16 cellular contexts compared by ENCODE assay signal in the genomic region with DNA sequence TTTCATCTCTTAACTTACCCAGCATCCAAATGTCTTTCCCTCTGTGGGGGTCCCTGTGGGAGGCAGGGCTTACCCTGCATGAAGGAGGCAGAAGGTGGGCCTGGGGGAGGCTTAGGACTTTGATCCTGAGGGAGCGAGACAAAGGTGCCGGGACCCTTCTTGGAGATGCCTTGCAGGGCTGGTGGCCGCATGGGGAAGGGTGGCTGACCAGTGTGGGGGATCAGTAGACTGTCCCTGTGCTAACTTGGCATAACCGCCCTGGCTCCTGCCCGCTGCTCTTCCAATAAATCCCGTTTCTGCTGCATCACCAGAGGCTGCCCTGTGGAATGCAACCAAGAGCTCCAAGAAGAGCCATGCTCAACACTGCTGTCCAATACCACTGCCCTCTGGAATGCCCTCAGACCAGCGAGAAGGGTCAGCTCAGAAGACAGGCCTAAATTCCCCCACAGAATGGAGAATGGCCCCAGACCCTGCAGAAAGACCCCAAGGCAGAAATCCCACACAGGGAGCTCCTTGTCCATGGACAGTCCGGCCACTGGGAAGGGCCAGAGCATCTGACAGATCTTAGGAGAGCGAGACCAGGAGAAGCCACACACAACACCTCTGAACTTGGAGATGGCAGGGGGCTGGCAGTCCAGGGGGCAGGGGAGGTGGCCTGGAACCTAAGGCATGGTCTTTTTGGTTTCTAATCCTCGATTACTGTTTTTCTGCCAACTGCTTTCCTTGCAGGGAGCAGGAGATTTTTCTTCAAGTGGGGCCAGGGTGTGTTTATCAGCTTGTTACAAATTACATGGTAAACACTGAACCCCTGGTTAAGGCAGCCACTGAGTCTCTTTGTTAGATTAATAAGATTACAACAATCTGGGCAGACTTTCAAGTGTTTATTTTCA. TPM values are rescaled to one million over a fixed set of nuclear protein-coding genes. Genes with fewer than 3 reads are reported as not detected.
DNase-seq lines count a peak whose midpoint lies in the region; ATAC-seq and TF ChIP-seq lines count a peak whose summit lies in the region.
"Had no signal": no experiment of that assay in that cellular context is flagged by ENCODE, and none has a peak within 500 bp of the region (broad histone marks: within the 10 kb centered on the region; RNA-seq: fewer than 3 reads in every experiment).

No MANE protein-coding gene starts in this region.

- H3K9me3 Mint-ChIP-seq in MCF 10A (ENCODE audit: unreplicated experiment) (no peaks in the 10 kb centered on the region), type B pancreatic cell (no peaks in the 10 kb centered on the region)
- no peaks in the 10 kb centered on the region for H3K9me3 Mint-ChIP-seq in activated T-helper 17 cell treated with anti-CD3 and anti-CD28 coated beads, Interleukin-2, amount 50 U/mL, for 72 hours
- H3K9me3 Mint-ChIP-seq: WTC11 had no signal

- no CpG with 5 or more reads among the region's 10 CpGs for WGBS in mesendoderm (ENCODE audit: extremely low coverage, insufficient coverage, low lambda C conversion rate)

- CTCF ChIA-PET in MCF 10A (lab: Yijun Ruan, JAX): interaction anchor here (0.6 to 2.5 kb wide), 5 partner anchors 10 to 135 kb away, joined by 3 to 7 read pairs (median 3); no protein-coding TSS in a partner anchor

- H3K4me1 Mint-ChIP-seq in MCF 10A (ENCODE audit: insufficient read depth, unreplicated experiment): peaks cover 23% of the 10 kb centered on the region
- H3K4me1 Mint-ChIP-seq in activated T-helper 17 cell treated with anti-CD3 and anti-CD28 coated beads, Interleukin-2, amount 50 U/mL, for 72 hours: peaks cover 33% of the 10 kb centered on the region
- peaks cover 37% of the 10 kb centered on the region for H3K4me1 Mint-ChIP-seq in type B pancreatic cell (ENCODE audit: unreplicated experiment)

- peak overlapping the region; percentile 82 for H3K18ac ChIP-seq in mesendoderm (ENCODE audit: low read length)

- H3K27me3 ChIP-seq in breast epithelium (peaks cover 0 to 16% of the 10 kb centered on the region in 2 donors), mesendoderm (ENCODE audit: insufficient read depth, low read length, poor library complexity) (no peaks in the 10 kb centered on the region)
- H3K27me3 ChIP-seq: BLaER1 had no signal

- H3K4me2 ChIP-seq in mesendoderm (ENCODE audit: low read length): no peak overlapping the region
- H3K4me2 ChIP-seq: BLaER1 had no signal

- H2AK5ac ChIP-seq in mesendoderm (ENCODE audit: low read length): peak overlapping the region; percentile 75

- H2BK15ac ChIP-seq in mesendoderm (replicated peaks; ENCODE audit: low read depth): no peak overlapping the region

- ATAC-seq in activated T-helper 17 cell treated with anti-CD3 and anti-CD28 coated beads, Interleukin-2, amount 50 U/mL, for 72 hours (replicated peaks): no peak
- no peak for ATAC-seq in GM18517 (IDR thresholded peaks at IDR 0.05; ENCODE audit: unreplicated experiment)
- ATAC-seq: left ventricle myocardium superior, WTC11 had no signal

- H2BK5ac ChIP-seq in mesendoderm (ENCODE audit: low read length): peak overlapping the region; percentile 66

- no peak overlapping the region for H3K4me3 Mint-ChIP-seq in MCF 10A (ENCODE audit: unreplicated experiment)
- H3K4me3 Mint-ChIP-seq in activated T-helper 17 cell treated with anti-CD3 and anti-CD28 coated beads, Interleukin-2, amount 50 U/mL, for 72 hours: peak overlapping the region; percentile 60
- H3K4me3 Mint-ChIP-seq in type B pancreatic cell: no peak overlapping the region
- H3K4me3 Mint-ChIP-seq: WTC11 had no signal

- H3K79me1 ChIP-seq in mesendoderm (ENCODE audit: low read length): no peaks in the 10 kb centered on the region

- DNase-seq in MCF 10A (ENCODE audit: unreplicated experiment) (no peak), breast epithelium (ENCODE audit: low spot score in 2 of 2) (no peak), mesendoderm (no peak), type B pancreatic cell (ENCODE audit: extremely low spot score, unreplicated experiment) (no peak), posterior cingulate gyrus (no peak), NCI-H526 treated with DMSO at 0.1 percent for 48 hours (lab: John Stamatoyannopoulos, UW) (no peak)
- DNase-seq: heart right ventricle, left ventricle myocardium superior, NCI-H2029 treated with DMSO at 0.1 percent for 48 hours had no signal

- H4K5ac ChIP-seq in mesendoderm (ENCODE audit: low read length): no peak overlapping the region

- peak overlapping the region; percentile 5 for H2BK120ac ChIP-seq in mesendoderm (ENCODE audit: low read depth, low read length)

- H3K4me1 ChIP-seq in breast epithelium (no peaks in the 10 kb centered on the region), mesendoderm (ENCODE audit: control insufficient read depth, low read depth, low read length) (peaks cover 17% of the 10 kb centered on the region)
- H3K4me1 ChIP-seq: parathyroid adenoma, suprapubic skin had no signal

- peak overlapping the region; percentile 16 for H4K8ac ChIP-seq in mesendoderm (ENCODE audit: low read depth, low read length)

- no peak overlapping the region for H3K4me3 ChIP-seq in breast epithelium
- H3K4me3 ChIP-seq in mesendoderm (ENCODE audit: low read length): no peak overlapping the region
- H3K4me3 ChIP-seq: BLaER1, heart right ventricle, suprapubic skin had no signal

- TF ChIP-seq POLR2A in breast epithelium (IDR thresholded peaks at IDR 0.05): no peak

- H3K56ac ChIP-seq in mesendoderm (ENCODE audit: low read length): peak overlapping the region; percentile 71

- peaks cover 8% of the 10 kb centered on the region for H3K27me3 Mint-ChIP-seq in MCF 10A (ENCODE audit: insufficient read depth, unreplicated experiment)
- no peaks in the 10 kb centered on the region for H3K27me3 Mint-ChIP-seq in activated T-helper 17 cell treated with anti-CD3 and anti-CD28 coated beads, Interleukin-2, amount 50 U/mL, for 72 hours
- peaks cover 32% of the 10 kb centered on the region for H3K27me3 Mint-ChIP-seq in type B pancreatic cell

- POLR2A ChIA-PET in MCF 10A (lab: Yijun Ruan, JAX): no interaction called here

- TF ChIP-seq CTCF in MCF 10A (IDR thresholded peaks at IDR 0.05; ENCODE audit: unreplicated experiment): no peak
- TF ChIP-seq CTCF in breast epithelium (IDR thresholded peaks at IDR 0.05): no peak
- no peak for TF ChIP-seq CTCF in type B pancreatic cell (conservative IDR thresholded peaks at IDR 0.05)

- H3K36me3 Mint-ChIP-seq in MCF 10A (ENCODE audit: insufficient read depth, unreplicated experiment) (peaks cover 13% of the 10 kb centered on the region), type B pancreatic cell (no peaks in the 10 kb centered on the region)
- H3K36me3 Mint-ChIP-seq in activated T-helper 17 cell treated with anti-CD3 and anti-CD28 coated beads, Interleukin-2, amount 50 U/mL, for 72 hours (ENCODE audit: low read depth): no peaks in the 10 kb centered on the region
- H3K36me3 Mint-ChIP-seq: WTC11 had no signal

- intact Hi-C loops in MCF 10A (cut with micrococcal nuclease): no loop called here
- intact Hi-C loops in breast epithelium (cut with DNase I; ENCODE audit: low total_unique reads): no loop called here
- intact Hi-C loops in posterior cingulate gyrus (cut with DNase I): no loop called here

- H3K9ac ChIP-seq in mesendoderm (ENCODE audit: low read length): peak overlapping the region; percentile 5
- H3K9ac ChIP-seq: BLaER1, parathyroid adenoma had no signal

- H3K27ac ChIP-seq in breast epithelium: no peak overlapping the region
- peak overlapping the region; percentile 50 for H3K27ac ChIP-seq in mesendoderm (ENCODE audit: low read depth, low read length)
- H3K27ac ChIP-seq: BLaER1, parathyroid adenoma, suprapubic skin had no signal

- H3K36me3 ChIP-seq in breast epithelium (no peaks in the 10 kb centered on the region), mesendoderm (ENCODE audit: control insufficient read depth, insufficient read depth, low read length) (no peaks in the 10 kb centered on the region)
- H3K36me3 ChIP-seq: BLaER1, heart right ventricle, suprapubic skin had no signal

- H3K79me2 ChIP-seq in mesendoderm (ENCODE audit: control insufficient read depth, insufficient read depth, low read length): no peaks in the 10 kb centered on the region
- H3K79me2 ChIP-seq: parathyroid adenoma had no signal

- peak overlapping the region; percentile 86 for H3K4ac ChIP-seq in mesendoderm (ENCODE audit: low read depth, low read length)

- no peaks in the 10 kb centered on the region for H3K9me3 ChIP-seq in breast epithelium
- H3K9me3 ChIP-seq: BLaER1, heart right ventricle, suprapubic skin had no signal

- BruUV-seq in MCF 10A (replicated peaks; lab: Mats Ljungman, UMichigan): no TSS peak

- H3K23ac ChIP-seq in mesendoderm (ENCODE audit: low read length): no peak overlapping the region

- H3K27ac Mint-ChIP-seq in MCF 10A (ENCODE audit: low read depth, unreplicated experiment): peak overlapping the region; percentile 82
- peak overlapping the region; percentile 84 for H3K27ac Mint-ChIP-seq in activated T-helper 17 cell treated with anti-CD3 and anti-CD28 coated beads, Interleukin-2, amount 50 U/mL, for 72 hours
- H3K27ac Mint-ChIP-seq in type B pancreatic cell: no peak overlapping the region
- H3K27ac Mint-ChIP-seq: WTC11 had no signal

RNA-seq across cellular contexts. Expression of a gene that starts 46.7 kb away (rescaled TPM):
- total RNA-seq in MCF 10A (2022): not detected in 2 replicates
- total RNA-seq in breast epithelium: not detected
- total RNA-seq in activated T-helper 17 cell treated with anti-CD3 and anti-CD28 coated beads, Interleukin-2, amount 50 U/mL, for 72 hours: not detected
- 0.60 TPM for polyA plus RNA-seq in mesendoderm (2013, experiment 1 of 2)
- polyA plus RNA-seq in mesendoderm (2013, experiment 2 of 2): 0.53 TPM
- total RNA-seq in type B pancreatic cell (ENCODE audit: low replicate concordance): not detected in 2 replicates
- total RNA-seq: heart right ventricle, left ventricle myocardium superior, suprapubic skin had no signal
- polyA plus RNA-seq: adipose tissue, heart right ventricle had no signal
